Comparison of ENCODE assay signal across 9 cellular contexts in genomic region chr12:49903700-49904423, GRCh38. TPM values are rescaled to one million over a fixed set of nuclear protein-coding genes. Genes with fewer than 3 reads are reported as not detected.
DNase-seq lines count a peak whose midpoint lies in the region; ATAC-seq and TF ChIP-seq lines count a peak whose summit lies in the region.
"Had no signal": no experiment of that assay in that cellular context is flagged by ENCODE, and none has a peak within 500 bp of the region (broad histone marks: within the 10 kb centered on the region; RNA-seq: fewer than 3 reads in every experiment).

Gene FAIM2, minus strand, starts transcription at chr12:49903900. Its CDS starts 108 bp downstream, at chr12:49903792.

- H3K4me3 ChIP-seq in HAP-1 (peak within 1 kb of the TSS; percentile 17), SK-N-SH (ENCODE audit: low read depth in 2 of 2, low read length in 1 of 2) (peak within 1 kb of the TSS; percentile 38 to 54), ascending aorta (peak within 1 kb of the TSS; percentile 67 to 69), iPS-11a (ENCODE audit: low read depth, low read length) (peak within 1 kb of the TSS; percentile 28)

- peak within 1 kb of the TSS; percentile 48 for H3K9ac ChIP-seq in SK-N-SH

- DNase-seq in HAP-1 (ENCODE audit: low spot score in 2 of 2), result peak in 1 of 2 experiments; percentile 65
- DNase-seq in SK-N-SH, result peak; percentile 92
- peak in 1 of 2 donors; percentile 75 for DNase-seq in ascending aorta (ENCODE audit: low spot score in 2 of 2)
- peak; percentile 34 for DNase-seq in stimulated activated CD4-positive, alpha-beta T cell treated with anti-CD3 and anti-CD28 coated beads, Interleukin-12 subunit alpha, Interleukin-12 subunit beta, amount 100 ng/mL, for 4 hours
- DNase-seq in D341Med (ENCODE audit: low spot score), result no peak

- CTCF ChIA-PET in SK-N-SH (lab: Yijun Ruan, JAX), result interaction anchor here (0.8 to 3.0 kb wide), 7 partner anchors 23 to 63 kb away, joined by 3 to 12 read pairs (median 3); no protein-coding TSS in a partner anchor

- H3K27me3 ChIP-seq in HAP-1 (ENCODE audit: low read depth) (no peaks in the 10 kb centered on the region), SK-N-SH (ENCODE audit: insufficient read depth) (no peaks in the 10 kb centered on the region), ascending aorta (no peaks in the 10 kb centered on the region)

- ATAC-seq in GM21515 (IDR thresholded peaks at IDR 0.05; ENCODE audit: unreplicated experiment) (no peak), GM18909 (IDR thresholded peaks at IDR 0.05; ENCODE audit: poor library complexity, unreplicated experiment) (no peak)
- ATAC-seq: Panc1 had no signal

- in situ Hi-C loops in HAP-1 (cut with MboI; ENCODE audit: low sequenced_read_pairs), result no loop called here

- H4K20me1 ChIP-seq in SK-N-SH (ENCODE audit: insufficient read depth), result no peaks in the 10 kb centered on the region

- POLR2A ChIA-PET in SK-N-SH (lab: Yijun Ruan, JAX), result interaction anchor here (1.3 to 1.6 kb wide), 2 partner anchors 10 to 12 kb away, joined by 3 to 4 read pairs; no protein-coding TSS in a partner anchor

- H3F3A ChIP-seq in SK-N-SH (replicated peaks; ENCODE audit: insufficient read depth), result no peaks in the 10 kb centered on the region

- 31% methylated on average over 31 of the region's 56 CpGs for WGBS in SK-N-SH (ENCODE audit: low lambda C conversion rate)

- H2AFZ ChIP-seq in SK-N-SH (ENCODE audit: low read depth), result peak within 1 kb of the TSS; percentile 92

- H3K9me3 ChIP-seq in HAP-1 (no peaks in the 10 kb centered on the region), SK-N-SH (no peaks in the 10 kb centered on the region), ascending aorta (no peaks in the 10 kb centered on the region)

- H3K4me2 ChIP-seq in SK-N-SH, result peak within 1 kb of the TSS; percentile 82

- intact Hi-C loops in ascending aorta (cut with DNase I), result no loop called here

- TF ChIP-seq RAD21 in SK-N-SH (IDR thresholded peaks at IDR 0.05; ENCODE audit: low read length), result no peak

- TF ChIP-seq EP300 in SK-N-SH (IDR thresholded peaks at IDR 0.05; ENCODE audit: borderline replicate concordance in 1 of 2, low read depth in 1 of 2, low read length in 1 of 2), result no peak

- H3K9me2 ChIP-seq in SK-N-SH, result no peaks in the 10 kb centered on the region

- H3K36me3 ChIP-seq in HAP-1 (replicated peaks) (no peaks in the 10 kb centered on the region), SK-N-SH (replicated peaks in 1 of 2; ENCODE audit: control insufficient read depth in 1 of 2, insufficient read depth in 2 of 2, low read length in 1 of 2) (no peaks in the 10 kb centered on the region), ascending aorta (no peaks in the 10 kb centered on the region)

- H3K27ac ChIP-seq in SK-N-SH (ENCODE audit: low read depth in 2 of 2, low read length in 1 of 2), result peak within 1 kb of the TSS in 1 of 2 experiments; percentile 72; a peak in 2 of 4 replicates
- no peak within 1 kb of the TSS for H3K27ac ChIP-seq in ascending aorta

- peaks cover 7% of the 10 kb centered on the region; the same call in 1 of the 2 replicates for H3K4me1 ChIP-seq in HAP-1
- H3K4me1 ChIP-seq in SK-N-SH (ENCODE audit: control insufficient read depth in 1 of 2, insufficient read depth in 2 of 2, low read depth in 1 of 2, low read length in 1 of 2), result peaks cover 0 to 22% of the 10 kb centered on the region in 2 experiments; a peak in 1 of 4 replicates
- peaks cover 0 to 2% of the 10 kb centered on the region in 2 donors for H3K4me1 ChIP-seq in ascending aorta

- no peaks in the 10 kb centered on the region for H3K79me2 ChIP-seq in SK-N-SH (ENCODE audit: insufficient read depth)

- TF ChIP-seq CTCF in SK-N-SH (IDR thresholded peaks at IDR 0.05) (no peak), ascending aorta (IDR thresholded peaks at IDR 0.05) (no peak)

TF ChIP-seq in SK-N-SH, 30 proteins besides CTCF, POLR2A, EP300 and RAD21:
- TF ChIP-seq SMC3 (IDR thresholded peaks at IDR 0.05; ENCODE audit: low read depth, low read length), result no peak
- 0 out of 2 replicates have a peak, but pooled peaks have one; percentile 37 for TF ChIP-seq TAF1 (IDR thresholded peaks at IDR 0.05; ENCODE audit: borderline replicate concordance, low read depth, low read length)
- TF ChIP-seq FOXJ3 (CRISPR knock-in tag; IDR thresholded peaks at IDR 0.05), result no peak; the same call in 1 of the 2 replicates
- TF ChIP-seq, protein P1, sequence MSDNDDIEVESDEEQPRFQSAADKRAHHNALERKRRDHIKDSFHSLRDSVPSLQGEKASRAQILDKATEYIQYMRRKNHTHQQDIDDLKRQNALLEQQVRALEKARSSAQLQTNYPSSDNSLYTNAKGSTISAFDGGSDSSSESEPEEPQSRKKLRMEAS (IDR thresholded peaks at IDR 0.05; ENCODE audit: low read depth), result peak; percentile 70
- TF ChIP-seq RCOR1 (IDR thresholded peaks at IDR 0.05; ENCODE audit: low read length), result 0 out of 2 replicates have a peak, but pooled peaks have one; percentile 7
- peak; percentile 61; the same call in 1 of the 2 replicates for TF ChIP-seq MXI1 (IDR thresholded peaks at IDR 0.05; ENCODE audit: low read depth, low read length)
- TF ChIP-seq MEF2A (IDR thresholded peaks at IDR 0.05; ENCODE audit: borderline replicate concordance, low read depth), result no peak
- TF ChIP-seq, protein P2, sequence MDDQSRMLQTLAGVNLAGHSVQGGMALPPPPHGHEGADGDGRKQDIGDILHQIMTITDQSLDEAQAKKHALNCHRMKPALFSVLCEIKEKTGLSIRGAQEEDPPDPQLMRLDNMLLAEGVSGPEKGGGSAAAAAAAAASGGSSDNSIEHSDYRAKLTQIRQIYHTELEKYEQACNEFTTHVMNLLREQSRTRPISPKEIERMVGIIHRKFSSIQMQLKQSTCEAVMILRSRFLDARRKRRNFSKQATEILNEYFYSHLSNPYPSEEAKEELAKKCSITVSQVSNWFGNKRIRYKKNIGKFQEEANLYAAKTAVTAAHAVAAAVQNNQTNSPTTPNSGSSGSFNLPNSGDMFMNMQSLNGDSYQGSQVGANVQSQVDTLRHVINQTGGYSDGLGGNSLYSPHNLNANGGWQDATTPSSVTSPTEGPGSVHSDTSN (IDR thresholded peaks at IDR 0.05), result peak; percentile 28; the same call in 1 of the 2 replicates

RNA-seq across cellular contexts. Expression of gene FAIM2, which starts in this region (rescaled TPM):
- polyA plus RNA-seq in SK-N-SH (2012; rRNA removed), result 6.3 and 11.3 TPM in 2 replicates
- polyA plus RNA-seq in SK-N-SH (2012; cell fraction: cytosol; rRNA removed), result 4.6 and 6.9 TPM in 2 replicates
- 3.7 and 4.8 TPM in 2 replicates for polyA plus RNA-seq in SK-N-SH (2012; cell fraction: nucleus; rRNA removed)
- total RNA-seq in ascending aorta, result 0.75 TPM

Comparison
In these comparisons a context has a peak if more than half of its experiments do, and no peak if none do; other contexts are left out.
1. H3K4me3 ChIP-seq: peak in every context shown above with its lines; median percentile 68 in ascending aorta; 46 in SK-N-SH; 28 in iPS-11a; 17 in HAP-1.